Comparison of ENCODE assay signal across 18 cellular contexts in the genomic region with DNA sequence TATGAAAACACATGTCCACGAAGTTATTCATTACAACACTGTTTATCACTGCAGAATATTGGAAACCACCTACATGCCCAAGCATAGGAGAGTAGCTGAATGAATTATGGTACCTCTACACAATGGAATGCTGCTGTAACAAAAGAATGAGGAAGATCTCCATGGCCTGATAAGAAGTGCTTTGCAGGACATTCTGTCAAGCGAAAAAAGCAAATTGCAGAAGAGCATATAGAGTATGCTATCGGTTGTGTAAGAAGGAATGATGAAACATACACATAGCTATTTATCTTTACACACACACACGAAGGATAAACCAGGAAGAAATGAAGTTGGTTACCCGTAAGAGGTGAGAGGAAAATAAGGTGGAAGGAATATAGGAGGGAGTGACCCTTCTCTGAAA. TPM values are rescaled to one million over a fixed set of nuclear protein-coding genes. Genes with fewer than 3 reads are reported as not detected.
A peak's percentile ranks its signal among the peaks of the same experiment; 100 is the strongest.
DNase-seq lines count a peak whose midpoint lies in the region; ATAC-seq, FAIRE-seq and TF ChIP-seq lines count a peak whose summit lies in the region.
"Had no signal": no experiment of that assay in that cellular context is flagged by ENCODE, and none has a peak within 500 bp of the region (broad histone marks: within the 10 kb centered on the region; RNA-seq: fewer than 3 reads in every experiment).

No MANE protein-coding gene starts in this region.

- H3K9ac ChIP-seq in K562 (ENCODE audit: insufficient read depth in 1 of 2, low read depth in 2 of 2, low read length in 2 of 2) (no peak overlapping the region), GM23248 (no peak overlapping the region)

- FAIRE-seq in K562 (lab: Jason Lieb, UNC), result no peak

- H4K20me1 ChIP-seq in K562 (replicated peaks; ENCODE audit: control insufficient read depth, insufficient read depth, low read length) (no peaks in the 10 kb centered on the region), GM23248 (ENCODE audit: insufficient read depth) (no peaks in the 10 kb centered on the region)

- H3K4me1 ChIP-seq in K562 (replicated peaks in 1 of 2; ENCODE audit: control insufficient read depth in 2 of 2, insufficient read depth in 2 of 2, low read length in 2 of 2), result peaks cover 7 to 8% of the 10 kb centered on the region in 2 experiments; a peak in 4 of 5 replicates
- H3K4me1 ChIP-seq in GM23248 (ENCODE audit: insufficient read depth), result no peaks in the 10 kb centered on the region

- H3K9me1 ChIP-seq in K562 (ENCODE audit: control insufficient read depth, insufficient read depth, low read length), result no peaks in the 10 kb centered on the region

- peak; percentile 63 for DNase-seq in GF-D8 (lab: John Stamatoyannopoulos, UW)
- DNase-seq in MV-4-11 (lab: John Stamatoyannopoulos, UW), result peak; percentile 61
- no peak for DNase-seq in K562 (ENCODE audit: extremely low read depth in 1 of 4, low spot score in 3 of 4)
- DNase-seq in left colon, result no peak
- no peak for DNase-seq in GM23248
- DNase-seq: ACHN, COR-L47, EL, NCI-H1092 treated with DMSO at 0.1 percent for 48 hours, NCI-H1694, NCI-H2227 treated with DMSO at 0.1 percent for 48 hours, NCI-H524, SHP77 treated with DMSO at 0.1 percent for 48 hours had no signal

- TF ChIP-seq RAD21 in K562 (CRISPR knock-in tag; conservative IDR thresholded peaks at IDR 0.05 in 1 of 2, IDR thresholded peaks at IDR 0.05 in 1 of 2), result no peak

- H3K27ac ChIP-seq in K562 (ENCODE audit: extremely low read depth, low read depth, low read length) (no peak overlapping the region), GM23248 (no peak overlapping the region)

- TF ChIP-seq CTCF in K562 (IDR thresholded peaks at IDR 0.05 in 2 of 3, conservative IDR thresholded peaks at IDR 0.05 in 1 of 3; ENCODE audit: insufficient read depth in 2 of 3, low read depth in 1 of 3, low read length in 3 of 3), result no peak

- H3K27me3 ChIP-seq in K562 (ENCODE audit: control insufficient read depth in 2 of 2, insufficient read depth in 2 of 2, low read length in 2 of 2) (no peaks in the 10 kb centered on the region), GM23248 (replicated peaks; ENCODE audit: insufficient read depth) (peaks cover 36% of the 10 kb centered on the region; the same call in 1 of the 2 replicates)

- H3K79me2 ChIP-seq in K562 (ENCODE audit: control insufficient read depth, insufficient read depth, low read length) (no peaks in the 10 kb centered on the region), GM23248 (ENCODE audit: insufficient read depth) (no peaks in the 10 kb centered on the region)

- no peaks in the 10 kb centered on the region for H3F3A ChIP-seq in GM23248 (ENCODE audit: insufficient read depth)

- ATAC-seq in K562 (no peak), left colon (peak; percentile 16), HG03571 (IDR thresholded peaks at IDR 0.05; ENCODE audit: unreplicated experiment) (no peak), HG03097 (IDR thresholded peaks at IDR 0.05; ENCODE audit: low FRiP score, unreplicated experiment) (no peak)

- TF ChIP-seq POLR2A in K562 (conservative IDR thresholded peaks at IDR 0.05), result no peak

- in situ Hi-C loops in K562 (cut with MboI) (no loop called here), GM23248 (cut with MboI) (loop anchor here (10.0 kb wide), 1 partner anchor 268 kb away; no protein-coding TSS in a partner anchor)

- TF ChIP-seq EP300 in K562 (IDR thresholded peaks at IDR 0.05; ENCODE audit: low read length), result no peak

- no peaks in the 10 kb centered on the region for H3K9me2 ChIP-seq in GM23248 (ENCODE audit: insufficient read depth)

- no peak overlapping the region for H2AFZ ChIP-seq in K562 (ENCODE audit: low read depth, low read length)
- H2AFZ ChIP-seq in GM23248, result no peak overlapping the region

- H3K9me3 ChIP-seq in K562 (replicated peaks; ENCODE audit: control insufficient read depth, insufficient read depth, low read depth, low read length), result no peaks in the 10 kb centered on the region
- H3K9me3 ChIP-seq in GM23248 (ENCODE audit: low read depth), result no peaks in the 10 kb centered on the region
- H3K9me3 ChIP-seq: HAP-1 had no signal

- H3K4me2 ChIP-seq in K562 (ENCODE audit: insufficient read depth, low read length) (no peak overlapping the region), GM23248 (ENCODE audit: unreplicated experiment) (no peak overlapping the region)

- WGBS in K562 (ENCODE audit: insufficient coverage, low coverage, missing lambda C conversion rate), result 6% methylated on average over 5 of the region's 5 CpGs
- 46 to 58% methylated on average over 5 of the region's 5 CpGs for WGBS in GM23248 (ENCODE audit: low coverage in 1 of 2, low lambda C conversion rate in 2 of 2, missing lambda C conversion rate in 2 of 2), 2 experiments

- no peaks in the 10 kb centered on the region for H3K36me3 ChIP-seq in K562 (ENCODE audit: control insufficient read depth, insufficient read depth, low read length)
- H3K36me3 ChIP-seq in GM23248 (ENCODE audit: low read depth), result no peaks in the 10 kb centered on the region
- H3K36me3 ChIP-seq: HAP-1 had no signal

- POLR2A ChIA-PET in K562 (lab: Yijun Ruan, JAX), result no interaction called here

- intact Hi-C loops in K562 (cut with micrococcal nuclease) (loop anchor here (1.0 kb wide), 1 partner anchor 15 kb away; no protein-coding TSS in a partner anchor), left colon (cut with DNase I, micrococcal nuclease) (no loop called here)

- no peak overlapping the region for H3K4me3 ChIP-seq in K562
- no peak overlapping the region for H3K4me3 ChIP-seq in GM23248
- H3K4me3 ChIP-seq: HAP-1 had no signal

- CTCF ChIA-PET in K562 (lab: Yijun Ruan, JAX; ENCODE audit: low intra/inter-chr PET ratio), result interaction anchor here (0.7 kb wide), 1 partner anchor 90 kb away, joined by 3 read pairs; no protein-coding TSS in a partner anchor

- no TSS peak for BruUV-seq in K562 (replicated peaks; lab: Mats Ljungman, UMichigan)

TF ChIP-seq in K562, 482 proteins besides CTCF, POLR2A, EP300 and RAD21 (continues in another document):
- peak; percentile 85 for TF ChIP-seq ZNF24 (IDR thresholded peaks at IDR 0.05)
- TF ChIP-seq TEAD4 (IDR thresholded peaks at IDR 0.05; ENCODE audit: low read length), result peak; percentile 21; the same call in 1 of the 2 replicates
- TF ChIP-seq TEAD4 (CRISPR knock-in tag; IDR thresholded peaks at IDR 0.05; ENCODE audit: borderline replicate concordance), result no peak
- peak; percentile 90; the same call in 1 of the 2 replicates for TF ChIP-seq ZNF12 (CRISPR knock-in tag; IDR thresholded peaks at IDR 0.05)
- TF ChIP-seq PTTG1 (tag; IDR thresholded peaks at IDR 0.05; ENCODE audit: low read depth), result no peak
- TF ChIP-seq CTBP1 (IDR thresholded peaks at IDR 0.05; ENCODE audit: borderline replicate concordance), result peak; percentile 59
- peak; percentile 26 for TF ChIP-seq MEIS2 (IDR thresholded peaks at IDR 0.05; ENCODE audit: partially characterized antibody)
- TF ChIP-seq CBFA2T2 (conservative IDR thresholded peaks at IDR 0.05), result no peak

RNA-seq across cellular contexts. Expression of a gene that starts 37.5 kb away (rescaled TPM):
- not detected in 2 replicates for total RNA-seq in K562 (2011; cell fraction: chromatin; rRNA removed; ENCODE audit: low replicate concordance)
- not detected in 2 replicates for total RNA-seq in K562 (2011; cell fraction: nucleolus; rRNA removed)
- not detected in 2 replicates for total RNA-seq in K562 (2011; cell fraction: nucleoplasm; rRNA removed)
- total RNA-seq in K562 (2014; rRNA removed) (not detected in 2 replicates), K562 (2014; rRNA removed; fragmentation: Illumina TruSeq; extraction: Trizol) (not detected in 2 replicates), K562 (2015; rRNA removed; fragmentation: Illumina TruSeq; extraction: Trizol) (not detected in 2 replicates), K562 (2021) (not detected in 2 replicates), left colon (under 1 TPM; 0.15 to 0.42 TPM)
- polyA plus RNA-seq in K562 (2011; rRNA removed) (not detected in 2 replicates), K562 (2014; fragmentation: Illumina TruSeq; extraction: Trizol) (not detected in 2 replicates), K562 (2014; fragmentation: Nextera tagmentation; extraction: Ambion mirVana) (not detected), K562 (2014; rRNA removed) (not detected in 2 replicates), GM23248 (2016; fragmentation: Nextera tagmentation; extraction: Ambion mirVana) (not detected in 2 replicates)
- not detected in 2 replicates for polyA plus RNA-seq in K562 (2011; cell fraction: cytosol; rRNA removed)
- 0.07 TPM in 1 of 2 replicates, not detected in the other for polyA plus RNA-seq in K562 (2011; cell fraction: nucleus; rRNA removed)
- not detected in 2 replicates for polyA plus RNA-seq in K562 (2012)
- polyA minus RNA-seq in K562 (2011; rRNA and poly(A)+ RNA removed), result not detected in 2 replicates
- polyA minus RNA-seq in K562 (2011; cell fraction: cytosol; rRNA and poly(A)+ RNA removed), result not detected in 2 replicates
- polyA minus RNA-seq in K562 (2011; cell fraction: nucleus; rRNA and poly(A)+ RNA removed), result not detected in 2 replicates
- not detected in 2 replicates for total RNA-seq in GM23248 (2014; rRNA removed; shearing (Covaris generic))
- total RNA-seq: HT1080, RPMI7951 had no signal

RNA-seq across cellular contexts. Expression of a gene that starts 46.4 kb away (rescaled TPM):
- total RNA-seq in K562 (2011; cell fraction: chromatin; rRNA removed; ENCODE audit: low replicate concordance), result not detected in 2 replicates
- total RNA-seq in K562 (2011; cell fraction: nucleolus; rRNA removed), result not detected in 2 replicates
- total RNA-seq in K562 (2011; cell fraction: nucleoplasm; rRNA removed), result not detected in 2 replicates
- total RNA-seq in K562 (2014; rRNA removed), result not detected in 2 replicates
- total RNA-seq in K562 (2014; rRNA removed; fragmentation: Illumina TruSeq; extraction: Trizol), result not detected in 2 replicates
- total RNA-seq in K562 (2015; rRNA removed; fragmentation: Illumina TruSeq; extraction: Trizol), result not detected in 2 replicates
- not detected in 2 replicates for total RNA-seq in K562 (2021)
- not detected in 2 replicates for polyA plus RNA-seq in K562 (2011; rRNA removed)
- polyA plus RNA-seq in K562 (2011; cell fraction: cytosol; rRNA removed), result not detected in 2 replicates
- polyA plus RNA-seq in K562 (2011; cell fraction: nucleus; rRNA removed), result not detected in 2 replicates
- not detected in 2 replicates for polyA plus RNA-seq in K562 (2012)
- polyA plus RNA-seq in K562 (2014; fragmentation: Illumina TruSeq; extraction: Trizol), result not detected in 2 replicates
- not detected for polyA plus RNA-seq in K562 (2014; fragmentation: Nextera tagmentation; extraction: Ambion mirVana)
- polyA plus RNA-seq in K562 (2014; rRNA removed), result not detected in 2 replicates
- polyA minus RNA-seq in K562 (2011; rRNA and poly(A)+ RNA removed), result not detected in 2 replicates
- polyA minus RNA-seq in K562 (2011; cell fraction: cytosol; rRNA and poly(A)+ RNA removed), result not detected in 2 replicates
- not detected in 2 replicates for polyA minus RNA-seq in K562 (2011; cell fraction: nucleus; rRNA and poly(A)+ RNA removed)
- not detected for total RNA-seq in left colon
- not detected in 2 replicates for total RNA-seq in GM23248 (2014; rRNA removed; shearing (Covaris generic))
- polyA plus RNA-seq in GM23248 (2016; fragmentation: Nextera tagmentation; extraction: Ambion mirVana), result 0.63 and 0.79 TPM in 2 replicates
- total RNA-seq: HT1080, RPMI7951 had no signal

Comparison
In these comparisons a context has a peak if more than half of its experiments do, and no peak if none do; other contexts are left out.
1. DNase-seq: peak in GF-D8 (single experiment) and MV-4-11 (single experiment); none in K562 (0 of 4), left colon (0 of 2) and GM23248 (single experiment).